ENCODE assay signal across 9 cellular contexts in the genomic region with DNA sequence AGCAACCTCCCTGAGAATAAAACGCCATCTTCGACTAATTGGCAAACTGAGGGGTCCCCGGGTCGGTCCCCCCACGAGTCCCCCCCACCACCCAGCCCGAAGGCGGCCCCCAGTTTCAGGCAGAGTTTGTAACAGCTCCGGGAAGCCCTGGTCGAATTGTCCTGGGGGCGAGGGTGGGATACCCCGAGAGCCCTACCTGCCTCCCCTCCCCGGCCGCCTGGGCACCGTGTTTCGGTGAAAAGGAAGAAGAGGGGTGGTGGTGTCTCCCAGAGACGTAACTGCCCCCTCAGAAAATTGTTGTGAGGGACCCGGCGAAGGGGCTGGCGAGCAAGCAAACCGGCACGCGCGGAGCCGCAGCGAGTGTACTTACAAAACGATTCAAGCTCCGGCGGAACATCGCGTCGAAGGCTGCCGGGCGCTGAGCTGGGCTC. TPM values are rescaled to one million over a fixed set of nuclear protein-coding genes. Genes with fewer than 3 reads are reported as not detected.
DNase-seq lines count a peak whose midpoint lies in the region; ATAC-seq, FAIRE-seq and TF ChIP-seq lines count a peak whose summit lies in the region.
"Had no signal": no experiment of that assay in that cellular context is flagged by ENCODE, and none has a peak within 500 bp of the region (broad histone marks: within the 10 kb centered on the region; RNA-seq: fewer than 3 reads in every experiment).

No MANE protein-coding gene starts in this region.

- H3K4me1 ChIP-seq in DOHH2 (ENCODE audit: control insufficient read depth, low read length) (peaks cover 20% of the 10 kb centered on the region), OCI-LY3 (ENCODE audit: low read length) (peaks cover 18% of the 10 kb centered on the region), endothelial cell of umbilical vein (ENCODE audit: control insufficient read depth, extremely low read depth, insufficient read depth, low read length) (peaks cover 8% of the 10 kb centered on the region), pancreas (no peaks in the 10 kb centered on the region)

- H3K4me3 ChIP-seq in DOHH2 (ENCODE audit: low read length) (peak overlapping the region; percentile 78), OCI-LY3 (ENCODE audit: low read length) (peak overlapping the region; percentile 80), endothelial cell of umbilical vein (replicated peaks in 1 of 3; ENCODE audit: insufficient read depth in 1 of 3, low read depth in 1 of 3, low read length in 3 of 3) (peak overlapping the region; percentile 83 to 88 (median 85)), pancreas (peak overlapping the region; percentile 24 to 67 (median 63))

- H2AFZ ChIP-seq in OCI-LY3 (ENCODE audit: low read depth, low read length) (no peak overlapping the region), endothelial cell of umbilical vein (ENCODE audit: low read depth, low read length) (peak overlapping the region; percentile 57)

- peak; percentile 42 for FAIRE-seq in endothelial cell of umbilical vein (lab: Jason Lieb, UNC)
- no peak for FAIRE-seq in pancreas (lab: Jason Lieb, UNC)

- H3K36me3 ChIP-seq in DOHH2 (ENCODE audit: control insufficient read depth, low read length) (no peaks in the 10 kb centered on the region), OCI-LY3 (replicated peaks; ENCODE audit: low read depth, low read length) (no peaks in the 10 kb centered on the region), endothelial cell of umbilical vein (ENCODE audit: control insufficient read depth in 2 of 2, extremely low read depth in 1 of 2, insufficient read depth in 2 of 2, low read length in 2 of 2) (no peaks in the 10 kb centered on the region), pancreas (no peaks in the 10 kb centered on the region)

- no peak for TF ChIP-seq POLR2A in endothelial cell of umbilical vein (IDR thresholded peaks at IDR 0.05; ENCODE audit: low read depth, low read length)

- no TSS peak for BruUV-seq in endothelial cell of umbilical vein (replicated peaks; lab: Mats Ljungman, UMichigan)

- H4K20me1 ChIP-seq in DOHH2 (ENCODE audit: control insufficient read depth, insufficient read depth, low read depth, low read length) (no peaks in the 10 kb centered on the region), OCI-LY3 (ENCODE audit: insufficient read depth, low read length) (peaks cover 27% of the 10 kb centered on the region), endothelial cell of umbilical vein (replicated peaks; ENCODE audit: control insufficient read depth, extremely low read depth, insufficient read depth, low read length) (peaks cover 2% of the 10 kb centered on the region)

- intact Hi-C loops in endothelial cell of umbilical vein (cut with micrococcal nuclease) (loop anchor here (2.0 to 10.0 kb wide), 3 partner anchors 105 to 197 kb away; no protein-coding TSS in a partner anchor), pancreas (cut with DNase I) (no loop called here)

- no peaks in the 10 kb centered on the region for H3K9me1 ChIP-seq in endothelial cell of umbilical vein (replicated peaks; ENCODE audit: control insufficient read depth, extremely low read depth, insufficient read depth, low read length)

- H3K9me2 ChIP-seq in DOHH2 (replicated peaks; ENCODE audit: control insufficient read depth, low read length), result no peaks in the 10 kb centered on the region

- H3K79me2 ChIP-seq in DOHH2 (ENCODE audit: control insufficient read depth, low read length) (peaks cover 50% of the 10 kb centered on the region), OCI-LY3 (ENCODE audit: low read length) (peaks cover 50% of the 10 kb centered on the region), endothelial cell of umbilical vein (ENCODE audit: control insufficient read depth, insufficient read depth, low read length) (peaks cover 46% of the 10 kb centered on the region)

- H3K4me2 ChIP-seq in DOHH2 (ENCODE audit: low read length) (peak overlapping the region; percentile 65), OCI-LY3 (ENCODE audit: low read length) (peak overlapping the region; percentile 95), endothelial cell of umbilical vein (ENCODE audit: insufficient read depth, low read length) (peak overlapping the region; percentile 92)

- H3K27ac ChIP-seq in DOHH2 (ENCODE audit: low read depth, low read length) (peak overlapping the region; percentile 26), OCI-LY3 (ENCODE audit: low read length) (peak overlapping the region; percentile 42), endothelial cell of umbilical vein (ENCODE audit: insufficient read depth, low read depth, low read length) (peak overlapping the region; percentile 51), pancreas (peak overlapping the region in 1 of 4 donors; percentile 33)

- H3K9me3 ChIP-seq in DOHH2 (ENCODE audit: control insufficient read depth, insufficient read depth, low read length) (no peaks in the 10 kb centered on the region), OCI-LY3 (ENCODE audit: insufficient read depth, low read length) (no peaks in the 10 kb centered on the region), endothelial cell of umbilical vein (replicated peaks; ENCODE audit: control insufficient read depth, insufficient read depth, low read length) (no peaks in the 10 kb centered on the region), pancreas (no peaks in the 10 kb centered on the region)

- POLR2A ChIA-PET in endothelial cell of umbilical vein (lab: Charles Lee), result no interaction called here

- dilution Hi-C loops in endothelial cell of umbilical vein (cut with MboI; ENCODE audit: extremely low pct_ligation_motif_present, low sequenced_read_pairs), result no loop called here

- in situ Hi-C loops in KBM-7 (cut with MboI; ENCODE audit: low pct_unique_long_range_greater_than_20kb, low sequenced_read_pairs), result no loop called here

- TF ChIP-seq CTCF in DOHH2 (IDR thresholded peaks at IDR 0.05; ENCODE audit: low read depth, low read length, poor library complexity, severe bottlenecking), result no peak
- TF ChIP-seq CTCF in OCI-LY3 (IDR thresholded peaks at IDR 0.05; ENCODE audit: low read depth, low read length), result no peak
- no peak for TF ChIP-seq CTCF in endothelial cell of umbilical vein (IDR thresholded peaks at IDR 0.05; ENCODE audit: extremely low read depth in 1 of 2, insufficient read depth in 1 of 2, low read depth in 1 of 2, low read length in 2 of 2)
- TF ChIP-seq CTCF in pancreas (IDR thresholded peaks at IDR 0.05), result no peak

- CTCF ChIA-PET in endothelial cell of umbilical vein (lab: Charles Lee), result interaction anchor here (1.7 kb wide), 1 partner anchor 172 kb away, joined by 5 read pairs; no protein-coding TSS in a partner anchor

- peak overlapping the region; percentile 82 for H3K9ac ChIP-seq in OCI-LY3 (ENCODE audit: low read length)
- peak overlapping the region; percentile 78 for H3K9ac ChIP-seq in endothelial cell of umbilical vein (replicated peaks; ENCODE audit: extremely low read depth, insufficient read depth, low read length)

- no peaks in the 10 kb centered on the region for H3F3A ChIP-seq in DOHH2 (ENCODE audit: control insufficient read depth, insufficient read depth)

- no peak for ATAC-seq in pancreas

- no peak for DNase-seq in endothelial cell of umbilical vein (ENCODE audit: low read depth, low spot score)
- peak in 1 of 6 donors; percentile 29 for DNase-seq in pancreas
- DNase-seq in activated gamma-delta T cell (lab: John Stamatoyannopoulos, UW), result no peak
- no peak for DNase-seq in KBM-7
- DNase-seq in DMS79 treated with DMSO at 0.1 percent for 48 hours (lab: John Stamatoyannopoulos, UW), result no peak
- no peak for DNase-seq in medulla oblongata (ENCODE audit: extremely low spot score)

- H3K27me3 ChIP-seq in DOHH2 (ENCODE audit: control insufficient read depth, low read length), result no peaks in the 10 kb centered on the region
- no peaks in the 10 kb centered on the region for H3K27me3 ChIP-seq in OCI-LY3 (ENCODE audit: low read depth, low read length)
- no peaks in the 10 kb centered on the region for H3K27me3 ChIP-seq in endothelial cell of umbilical vein (ENCODE audit: control insufficient read depth in 2 of 2, insufficient read depth in 2 of 2, low read length in 2 of 2)
- H3K27me3 ChIP-seq in pancreas, result peaks cover 0 to 5% (median 0%) of the 10 kb centered on the region in 4 donors

- WGBS in pancreas, 2 donors, result 0 to 32% methylated on average over 33 of the region's 33 CpGs

TF ChIP-seq in endothelial cell of umbilical vein, 7 proteins besides CTCF, POLR2A, EP300 and RAD21:
- TF ChIP-seq MYC (IDR thresholded peaks at IDR 0.05; ENCODE audit: low read depth, low read length) (no peak), JUN (IDR thresholded peaks at IDR 0.05; ENCODE audit: borderline replicate concordance, insufficient read depth, insufficient read length, low read depth) (no peak), GATA2 (IDR thresholded peaks at IDR 0.05; ENCODE audit: insufficient read depth, insufficient read length, low read depth, low read length) (no peak), EZH2 (IDR thresholded peaks at IDR 0.05; ENCODE audit: borderline replicate concordance, low read depth, low read length, severe bottlenecking) (no peak), FOS (IDR thresholded peaks at IDR 0.05; ENCODE audit: borderline replicate concordance, insufficient read depth, low read length) (no peak), POLR2AphosphoS5 (IDR thresholded peaks at IDR 0.05; ENCODE audit: insufficient read depth, low read depth, low read length) (no peak)
- TF ChIP-seq, protein P1, sequence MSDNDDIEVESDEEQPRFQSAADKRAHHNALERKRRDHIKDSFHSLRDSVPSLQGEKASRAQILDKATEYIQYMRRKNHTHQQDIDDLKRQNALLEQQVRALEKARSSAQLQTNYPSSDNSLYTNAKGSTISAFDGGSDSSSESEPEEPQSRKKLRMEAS (IDR thresholded peaks at IDR 0.05; ENCODE audit: insufficient read depth, insufficient read length), result no peak
TF ChIP-seq in endothelial cell of umbilical vein: peak in this region for 0.

RNA-seq across cellular contexts. Expression of a gene that starts 1.2 kb away (rescaled TPM):
- total RNA-seq in endothelial cell of umbilical vein (29.5 and 31.8 TPM in 2 replicates), pancreas (10 to 100 TPM in 1 of 6 donors, 1 to 10 TPM in 5; 2.6 to 10.3 (median 4.7) TPM)
- polyA plus RNA-seq in endothelial cell of umbilical vein (6.9 and 9.1 TPM in 2 replicates), pancreas (1 to 10 TPM; 1.3 to 2.3 TPM)
- 10.8 and 11.1 TPM in 2 replicates for polyA plus RNA-seq in endothelial cell of umbilical vein (2011; cell fraction: cytosol; rRNA removed)
- 23.0 and 32.7 TPM in 2 replicates for polyA plus RNA-seq in endothelial cell of umbilical vein (2011; cell fraction: nucleus; rRNA removed)
- polyA plus RNA-seq in endothelial cell of umbilical vein (2012), result 18.4 and 27.5 TPM in 2 replicates
- 23.3 and 29.5 TPM in 2 replicates for polyA minus RNA-seq in endothelial cell of umbilical vein
- polyA minus RNA-seq in endothelial cell of umbilical vein (2011; cell fraction: cytosol; rRNA and poly(A)+ RNA removed), result 14.3 TPM
- polyA minus RNA-seq in endothelial cell of umbilical vein (2011; cell fraction: nucleus; rRNA and poly(A)+ RNA removed), result 30.4 and 47.4 TPM in 2 replicates

RNA-seq across cellular contexts. Expression of a gene that starts 33.7 kb away (rescaled TPM):
- total RNA-seq in endothelial cell of umbilical vein (not detected in 2 replicates), pancreas (not detected)
- polyA plus RNA-seq in endothelial cell of umbilical vein (not detected in 2 replicates), pancreas (not detected)
- not detected in 2 replicates for polyA plus RNA-seq in endothelial cell of umbilical vein (2011; cell fraction: cytosol; rRNA removed)
- polyA plus RNA-seq in endothelial cell of umbilical vein (2011; cell fraction: nucleus; rRNA removed), result not detected in 2 replicates
- polyA plus RNA-seq in endothelial cell of umbilical vein (2012), result not detected in 2 replicates
- polyA minus RNA-seq in endothelial cell of umbilical vein, result not detected in 2 replicates
- polyA minus RNA-seq in endothelial cell of umbilical vein (2011; cell fraction: cytosol; rRNA and poly(A)+ RNA removed), result not detected
- not detected in 2 replicates for polyA minus RNA-seq in endothelial cell of umbilical vein (2011; cell fraction: nucleus; rRNA and poly(A)+ RNA removed)
- total RNA-seq: pulmonary artery endothelial cell had no signal
